In the genomic region with DNA sequence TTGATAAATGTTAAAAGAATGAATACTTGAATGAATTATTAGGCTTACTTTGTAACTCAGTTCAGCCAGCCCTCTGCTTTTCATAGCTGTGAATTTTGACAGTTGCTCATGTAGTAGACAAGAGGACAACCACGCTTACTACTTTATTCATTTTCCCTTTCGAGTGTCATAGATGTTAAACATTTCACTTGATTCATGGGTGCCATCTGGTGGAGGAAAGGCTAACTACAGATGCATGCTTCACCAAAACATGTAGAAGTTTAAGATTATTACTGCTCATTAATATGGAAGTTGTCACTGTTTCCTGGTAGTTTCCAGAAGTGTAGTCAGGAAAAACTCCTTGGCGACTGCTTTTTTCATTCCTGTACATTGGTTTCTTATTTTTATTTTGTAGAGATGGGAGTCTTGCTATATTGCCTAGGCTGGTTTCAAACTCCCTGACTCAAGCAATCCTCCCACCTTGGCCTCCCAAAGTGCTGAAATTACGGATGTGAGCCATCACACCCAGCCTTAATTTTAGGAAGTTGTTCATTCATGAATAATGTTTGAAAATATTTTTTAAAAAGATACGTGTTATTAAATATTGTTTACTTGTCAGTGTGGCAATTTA, we compare ENCODE assay signal across 8 cellular contexts.
DNase-seq lines count a peak whose midpoint lies in the region; ATAC-seq and TF ChIP-seq lines count a peak whose summit lies in the region.

No MANE protein-coding gene starts in this region.

- H3K4me3 ChIP-seq in HCT116 (replicated peaks in 1 of 2; ENCODE audit: low read depth in 1 of 2, low read length in 2 of 2) = no peak overlapping the region

- intact Hi-C loops in HCT116 (cut with micrococcal nuclease) = loop anchor here (1.0 kb wide), 3 partner anchors 235 to 365 kb away; no protein-coding TSS in a partner anchor
- intact Hi-C loops in head of caudate nucleus (cut with DNase I) = loop anchor here (5.0 kb wide), 1 partner anchor 235 kb away; no protein-coding TSS in a partner anchor
- intact Hi-C loops in sciatic nerve (cut with DNase I) = loop anchor here (10.0 kb wide), 1 partner anchor 237 kb away; no protein-coding TSS in a partner anchor

- no peak overlapping the region for H3K27ac ChIP-seq in HCT116 (ENCODE audit: low read depth, low read length)

- no peaks in the 10 kb centered on the region for H3K27me3 ChIP-seq in HCT116 (ENCODE audit: insufficient read depth, low read length)

- no peaks in the 10 kb centered on the region for H4K20me1 ChIP-seq in HCT116 (ENCODE audit: insufficient read depth)

- CTCF ChIA-PET in HCT116 (lab: Charles Lee) = interaction anchor here (0.8 to 1.4 kb wide), 8 partner anchors 10 to 289 kb away, joined by 3 to 9 read pairs (median 4); no protein-coding TSS in a partner anchor

- TF ChIP-seq POLR2A in HCT116 (IDR thresholded peaks at IDR 0.05; ENCODE audit: borderline replicate concordance, extremely low read depth, insufficient read depth, insufficient read length) = no peak

- peaks cover 4% of the 10 kb centered on the region; the same call in 1 of the 2 replicates for H3K9me2 ChIP-seq in HCT116 (ENCODE audit: insufficient read depth)

- peak; percentile 85 for TF ChIP-seq RAD21 in HCT116 (IDR thresholded peaks at IDR 0.05; ENCODE audit: low read depth)

- no peaks in the 10 kb centered on the region; the same call in 1 of the 2 replicates for H3K79me2 ChIP-seq in HCT116 (ENCODE audit: insufficient read depth, low read length)

- peak; percentile 74 to 79 (median 75) for TF ChIP-seq CTCF in HCT116 (IDR thresholded peaks at IDR 0.05 in 2 of 3, conservative IDR thresholded peaks at IDR 0.05 in 1 of 3; ENCODE audit: borderline replicate concordance in 1 of 3, insufficient read depth in 1 of 3, low read depth in 2 of 3, low read length in 2 of 3)

- POLR2A ChIA-PET in HCT116 (lab: Charles Lee) = no interaction called here

- no peak overlapping the region for H2AFZ ChIP-seq in HCT116 (ENCODE audit: low read depth, low read length, poor library complexity, severe bottlenecking)

- no TSS peak for BruUV-seq in HCT116 (replicated peaks; lab: Mats Ljungman, UMichigan)

- ATAC-seq in HCT116 = peak; percentile 80
- ATAC-seq in sciatic nerve = peak; percentile 73

- H3K4me1 ChIP-seq in HCT116 (ENCODE audit: control insufficient read depth in 1 of 2, insufficient read depth in 2 of 2, low read length in 2 of 2) = no peaks in the 10 kb centered on the region

- H3K9ac ChIP-seq in HCT116 (ENCODE audit: low read length) = no peak overlapping the region

- H3K4me2 ChIP-seq in HCT116 (ENCODE audit: low read length) = no peak overlapping the region

- DNase-seq in GM04504 (ENCODE audit: low read depth) (peak; percentile 35), HCT116 (ENCODE audit: low read depth, low spot score) (peak; percentile 58), NCI-H226 (peak; percentile 19), head of caudate nucleus (peak in 38 of 42 donors; percentile 25 to 95 (median 78)), sciatic nerve (ENCODE audit: low spot score) (peak; percentile 84), hippocampal formation (lab: John Stamatoyannopoulos, UW) (no peak), NCI-H510A (lab: John Stamatoyannopoulos, UW) (no peak)
- peak; percentile 38 for DNase-seq in activated T-helper 9 cell treated with anti-CD3 and anti-CD28 coated beads, Interleukin-2, amount 50 U/mL, for 16 hours (ENCODE audit: low read depth)

- no peaks in the 10 kb centered on the region for H3K36me3 ChIP-seq in HCT116 (ENCODE audit: control insufficient read depth in 1 of 2, insufficient read depth in 2 of 2, low read length in 2 of 2)

- RAD21 ChIA-PET in HCT116 (lab: Charles Lee; ENCODE audit: low non-redundant PET in 1 of 2, low total read pairs in 2 of 2, uncharacterized antibody in 2 of 2, unreplicated experiment in 2 of 2) = no interaction called here

- H3K9me3 ChIP-seq in HCT116 (ENCODE audit: control insufficient read depth in 1 of 2, insufficient read depth in 1 of 2, low read depth in 1 of 2, low read length in 2 of 2) = no peaks in the 10 kb centered on the region

TF ChIP-seq in HCT116, 20 proteins besides CTCF, POLR2A, EP300 and RAD21:
- no peak for TF ChIP-seq YY1 (IDR thresholded peaks at IDR 0.05; ENCODE audit: extremely low read depth, insufficient replicate concordance, low read depth, low read length)
- TF ChIP-seq, protein P1, sequence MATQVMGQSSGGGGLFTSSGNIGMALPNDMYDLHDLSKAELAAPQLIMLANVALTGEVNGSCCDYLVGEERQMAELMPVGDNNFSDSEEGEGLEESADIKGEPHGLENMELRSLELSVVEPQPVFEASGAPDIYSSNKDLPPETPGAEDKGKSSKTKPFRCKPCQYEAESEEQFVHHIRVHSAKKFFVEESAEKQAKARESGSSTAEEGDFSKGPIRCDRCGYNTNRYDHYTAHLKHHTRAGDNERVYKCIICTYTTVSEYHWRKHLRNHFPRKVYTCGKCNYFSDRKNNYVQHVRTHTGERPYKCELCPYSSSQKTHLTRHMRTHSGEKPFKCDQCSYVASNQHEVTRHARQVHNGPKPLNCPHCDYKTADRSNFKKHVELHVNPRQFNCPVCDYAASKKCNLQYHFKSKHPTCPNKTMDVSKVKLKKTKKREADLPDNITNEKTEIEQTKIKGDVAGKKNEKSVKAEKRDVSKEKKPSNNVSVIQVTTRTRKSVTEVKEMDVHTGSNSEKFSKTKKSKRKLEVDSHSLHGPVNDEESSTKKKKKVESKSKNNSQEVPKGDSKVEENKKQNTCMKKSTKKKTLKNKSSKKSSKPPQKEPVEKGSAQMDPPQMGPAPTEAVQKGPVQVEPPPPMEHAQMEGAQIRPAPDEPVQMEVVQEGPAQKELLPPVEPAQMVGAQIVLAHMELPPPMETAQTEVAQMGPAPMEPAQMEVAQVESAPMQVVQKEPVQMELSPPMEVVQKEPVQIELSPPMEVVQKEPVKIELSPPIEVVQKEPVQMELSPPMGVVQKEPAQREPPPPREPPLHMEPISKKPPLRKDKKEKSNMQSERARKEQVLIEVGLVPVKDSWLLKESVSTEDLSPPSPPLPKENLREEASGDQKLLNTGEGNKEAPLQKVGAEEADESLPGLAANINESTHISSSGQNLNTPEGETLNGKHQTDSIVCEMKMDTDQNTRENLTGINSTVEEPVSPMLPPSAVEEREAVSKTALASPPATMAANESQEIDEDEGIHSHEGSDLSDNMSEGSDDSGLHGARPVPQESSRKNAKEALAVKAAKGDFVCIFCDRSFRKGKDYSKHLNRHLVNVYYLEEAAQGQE (IDR thresholded peaks at IDR 0.05; ENCODE audit: low read depth) = no peak
- TF ChIP-seq SRF (IDR thresholded peaks at IDR 0.05; ENCODE audit: low read depth) = no peak
- TF ChIP-seq ELF1 (IDR thresholded peaks at IDR 0.05; ENCODE audit: borderline replicate concordance, low read depth) = no peak
- TF ChIP-seq CBX3 (IDR thresholded peaks at IDR 0.05; ENCODE audit: low read depth) = no peak
- TF ChIP-seq FOSL1 (IDR thresholded peaks at IDR 0.05; ENCODE audit: low read depth) = no peak
- no peak for TF ChIP-seq EZH2 (IDR thresholded peaks at IDR 0.05)

Comparison
In these comparisons a context has a peak if more than half of its experiments do, and no peak if none do; other contexts are left out.
1. DNase-seq: peak in GM04504 (single experiment), HCT116 (single experiment), NCI-H226 (single experiment), activated T-helper 9 cell treated with anti-CD3 and anti-CD28 coated beads, Interleukin-2, amount 50 U/mL, for 16 hours (single experiment), head of caudate nucleus (38 of 42) and sciatic nerve (single experiment); none in hippocampal formation (0 of 2) and NCI-H510A (single experiment).